In the genomic region with DNA sequence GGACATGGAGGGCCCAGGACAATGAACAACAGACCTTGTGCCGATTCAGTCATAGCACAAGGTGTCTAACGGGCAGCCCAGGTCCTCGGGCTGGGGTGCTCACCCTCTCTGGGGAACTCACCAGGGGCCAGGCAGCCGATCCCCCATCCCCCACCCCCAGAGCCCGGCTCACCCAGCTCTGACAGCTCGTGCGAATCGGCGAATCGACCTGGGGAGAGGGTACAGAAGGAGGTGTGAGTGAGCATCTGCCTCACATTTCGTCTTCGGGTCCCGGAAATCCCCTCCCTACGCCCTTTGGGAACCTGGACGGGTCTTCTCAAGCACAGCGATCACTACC, we compare ENCODE assay signal across 7 cellular contexts. TPM values are rescaled to one million over a fixed set of nuclear protein-coding genes. Genes with fewer than 3 reads are reported as not detected.
DNase-seq lines count a peak whose midpoint lies in the region; ATAC-seq and TF ChIP-seq lines count a peak whose summit lies in the region.

No MANE protein-coding gene starts in this region.

- intact Hi-C loops in left colon (cut with DNase I, micrococcal nuclease) = no loop called here

- DNase-seq in epithelial cell of proximal tubule (ENCODE audit: low read depth) (no peak), trophoblast cell (no peak), left colon (no peak), NCI-H2107 (lab: John Stamatoyannopoulos, UW) (no peak)

- H4K20me1 ChIP-seq in OCI-LY1 (ENCODE audit: insufficient read depth, low read length) = no peaks in the 10 kb centered on the region

- peak overlapping the region; percentile 79 for H4K12ac ChIP-seq in trophoblast cell (ENCODE audit: low read depth, low read length)

- WGBS in trophoblast cell (ENCODE audit: extremely low coverage, insufficient coverage, insufficient read length) = no CpG with 5 or more reads among the region's 16 CpGs

- peak overlapping the region; percentile 23 for H2BK5ac ChIP-seq in trophoblast cell (ENCODE audit: low read depth, low read length, poor library complexity)

- H3K27me3 ChIP-seq in OCI-LY1 (ENCODE audit: insufficient read depth, low read length) (no peaks in the 10 kb centered on the region), trophoblast cell (ENCODE audit: insufficient read depth, low read length) (peaks cover 8% of the 10 kb centered on the region)

- H4K91ac ChIP-seq in trophoblast cell (ENCODE audit: low read depth, low read length) = peak overlapping the region; percentile 52

- peak overlapping the region; percentile 48 for H3K14ac ChIP-seq in trophoblast cell (ENCODE audit: low read length)

- H3K27ac ChIP-seq in OCI-LY1 (ENCODE audit: low read depth, low read length, poor library complexity, severe bottlenecking) (peak overlapping the region; percentile 93), trophoblast cell (ENCODE audit: low read depth, low read length) (peak overlapping the region; percentile 64)

- H3K4me3 ChIP-seq in OCI-LY1 (ENCODE audit: low read depth, low read length, poor library complexity, severe bottlenecking) (peak overlapping the region; percentile 99), epithelial cell of proximal tubule (ENCODE audit: low read depth, low read length) (peak overlapping the region; percentile 98), trophoblast cell (ENCODE audit: low read depth, low read length) (peak overlapping the region; percentile 92)

- ATAC-seq in GM21423 (IDR thresholded peaks at IDR 0.05; ENCODE audit: unreplicated experiment) (peak; percentile 1), GM21526 (IDR thresholded peaks at IDR 0.05; ENCODE audit: low FRiP score, unreplicated experiment) (no peak), left colon (no peak)

- no peaks in the 10 kb centered on the region for H3F3A ChIP-seq in OCI-LY1 (ENCODE audit: insufficient read depth, low read length)

- H3K9me2 ChIP-seq in OCI-LY1 (ENCODE audit: low read depth, low read length) = no peaks in the 10 kb centered on the region

- peaks cover 10% of the 10 kb centered on the region for H3K79me1 ChIP-seq in trophoblast cell (ENCODE audit: low read length)

- H3K4me1 ChIP-seq in OCI-LY1 (ENCODE audit: insufficient read depth, low read length, severe bottlenecking) (peaks cover 33% of the 10 kb centered on the region), trophoblast cell (ENCODE audit: control insufficient read depth in 1 of 2, insufficient read depth in 2 of 2, low read length in 2 of 2) (peaks cover 8 to 15% of the 10 kb centered on the region in 2 experiments)

- H2AK5ac ChIP-seq in trophoblast cell (ENCODE audit: low read length) = no peak overlapping the region

- peak overlapping the region; percentile 89 for H4K8ac ChIP-seq in trophoblast cell (ENCODE audit: low read depth, low read length)

- H2AFZ ChIP-seq in OCI-LY1 (ENCODE audit: low read length) = no peak overlapping the region
- peak overlapping the region; percentile 4 for H2AFZ ChIP-seq in trophoblast cell (ENCODE audit: insufficient read depth, low read length, poor library complexity)

- TF ChIP-seq CTCF in OCI-LY1 (IDR thresholded peaks at IDR 0.05; ENCODE audit: low read length) = no peak
- no peak for TF ChIP-seq CTCF in epithelial cell of proximal tubule (conservative IDR thresholded peaks at IDR 0.05; ENCODE audit: low read depth, low read length)

- H3K79me2 ChIP-seq in OCI-LY1 (ENCODE audit: insufficient read depth, low read length) (0 out of 2 replicates have a peak, but pooled peaks cover 3% of the 10 kb centered on the region), trophoblast cell (ENCODE audit: control insufficient read depth, insufficient read depth, low read length, poor library complexity) (no peaks in the 10 kb centered on the region)

- H2BK120ac ChIP-seq in trophoblast cell (ENCODE audit: insufficient read depth, low read length, poor library complexity) = peak overlapping the region; percentile 13

- H2BK12ac ChIP-seq in trophoblast cell (ENCODE audit: low read length) = no peak overlapping the region

- H3K36me3 ChIP-seq in OCI-LY1 (ENCODE audit: insufficient read depth, low read length) (peaks cover 35% of the 10 kb centered on the region), trophoblast cell (ENCODE audit: control insufficient read depth in 1 of 2, insufficient read depth in 2 of 2, low read length in 2 of 2) (peaks cover 28% of the 10 kb centered on the region in 2 experiments)

- peak overlapping the region; percentile 48 for H3K18ac ChIP-seq in trophoblast cell (ENCODE audit: low read length)

- H3K4me2 ChIP-seq in OCI-LY1 (ENCODE audit: low read length) = peak overlapping the region; percentile 98
- peak overlapping the region; percentile 97 for H3K4me2 ChIP-seq in trophoblast cell (ENCODE audit: low read length)

- H3K9me3 ChIP-seq in OCI-LY1 (ENCODE audit: low read length) = no peaks in the 10 kb centered on the region
- H3K9me3 ChIP-seq in trophoblast cell (ENCODE audit: insufficient read depth, low read depth, low read length) = no peaks in the 10 kb centered on the region

- no peak overlapping the region for H3K23ac ChIP-seq in trophoblast cell (ENCODE audit: low read length)

- peak overlapping the region; percentile 49 for H3K4ac ChIP-seq in trophoblast cell (ENCODE audit: low read depth, low read length)

- H3K9ac ChIP-seq in OCI-LY1 (ENCODE audit: low read length) = peak overlapping the region; percentile 92
- H3K9ac ChIP-seq in trophoblast cell (ENCODE audit: low read length) = peak overlapping the region; percentile 73

RNA-seq across cellular contexts. Expression of a gene that starts 0.4 kb away (rescaled TPM):
- total RNA-seq in epithelial cell of proximal tubule (23.4 and 24.3 TPM in 2 replicates), left colon (10 to 100 TPM; 39.6 to 42.9 TPM)
- polyA plus RNA-seq in trophoblast cell (2013) = 14.1 and 15.5 TPM in 2 replicates

RNA-seq across cellular contexts. Expression of a gene that starts 5.2 kb away (rescaled TPM):
- total RNA-seq in epithelial cell of proximal tubule (2.5 and 3.3 TPM in 2 replicates), left colon (1 to 10 TPM; 1.1 to 4.2 TPM)
- polyA plus RNA-seq in trophoblast cell (2013) = 7.3 and 8.4 TPM in 2 replicates

RNA-seq across cellular contexts. Expression of a gene that starts 10.2 kb away (rescaled TPM):
- total RNA-seq in epithelial cell of proximal tubule = 0.51 TPM in 1 of 2 replicates, not detected in the other
- 0.40 and 0.43 TPM in 2 replicates for polyA plus RNA-seq in trophoblast cell (2013)
- 1 to 10 TPM in 1 of 2 donors, under 1 TPM in 1; 0.61 to 1.3 TPM for total RNA-seq in left colon

RNA-seq across cellular contexts. Expression of a gene that starts 31.8 kb away (rescaled TPM):
- total RNA-seq in epithelial cell of proximal tubule (10.1 and 11.1 TPM in 2 replicates), left colon (1 to 10 TPM; 1.7 to 4.0 TPM)
- polyA plus RNA-seq in trophoblast cell (2013) = 7.4 and 8.1 TPM in 2 replicates
